ENCODE assay signal across 23 cellular contexts in genomic region chr12:28975564-28976340, GRCh38.
"Had no signal": no experiment of that assay in that cellular context is flagged by ENCODE, and none has a peak within 500 bp of the region (broad histone marks: within the 10 kb centered on the region; RNA-seq: fewer than 3 reads in every experiment).

No MANE protein-coding gene starts in this region.

- H3K36me3 ChIP-seq: esophagus muscularis mucosa, heart left ventricle, left lung, neutrophil, pancreas, thyroid gland, upper lobe of right lung had no signal

- DNase-seq: activated CD4-positive, alpha-beta memory T cell treated with anti-CD3 and anti-CD28 coated beads for 36 hours; activated CD4-positive, alpha-beta T cell treated with anti-CD3 and anti-CD28 coated beads for 48 hours; activated gamma-delta T cell; activated naive CD4-positive, alpha-beta T cell treated with anti-CD3 and anti-CD28 coated beads, Interleukin-2, amount 50 U/mL, for 16 hours; activated naive CD8-positive, alpha-beta T cell treated with anti-CD3 and anti-CD28 coated beads, Interleukin-2, amount 50 U/mL, for 24 hours; activated T-cell treated with anti-CD3 and anti-CD28 coated beads for 4 hours; caudate nucleus; dermis blood vessel endothelial cell; effector memory CD4-positive, alpha-beta T cell; heart left ventricle; kidney; left lung; midbrain; pancreas; psoas muscle; right cardiac atrium; substantia nigra; thyroid gland; upper lobe of right lung had no signal

- ATAC-seq: activated naive CD8-positive, alpha-beta T cell treated with anti-CD3 and anti-CD28 coated beads, Interleukin-2, amount 50 U/mL, for 24 hours; heart left ventricle; left lung; natural killer cell treated with Interleukin-12 subunit alpha and Interleukin-12 subunit beta and Interleukin-15 and Interleukin-18, amount 100 ng/mL, for 72 hours; pancreas; psoas muscle; right cardiac atrium; upper lobe of right lung had no signal

- H3K9me3 ChIP-seq: esophagus muscularis mucosa, left lung, neutrophil, pancreas, psoas muscle, thyroid gland, upper lobe of right lung had no signal

- H3K4me1 ChIP-seq: esophagus muscularis mucosa, heart left ventricle, left lung, pancreas, psoas muscle, thyroid gland, upper lobe of right lung had no signal

- H3K4me3 ChIP-seq: esophagus muscularis mucosa, heart left ventricle, left lung, lung, pancreas, psoas muscle, thyroid gland, upper lobe of right lung had no signal

- FAIRE-seq: kidney, pancreas had no signal

- H3K27ac ChIP-seq: esophagus muscularis mucosa, heart left ventricle, left lung, neutrophil, pancreas, psoas muscle, thyroid gland, upper lobe of right lung had no signal

- H3K27me3 ChIP-seq: esophagus muscularis mucosa, heart left ventricle, left lung, neutrophil, pancreas, thyroid gland, upper lobe of right lung had no signal
